Comparison of ENCODE assay signal across 10 cellular contexts in genomic region chr2:237315170-237315880, GRCh38.
DNase-seq lines count a peak whose midpoint lies in the region; ATAC-seq and TF ChIP-seq lines count a peak whose summit lies in the region.
"Had no signal": no experiment of that assay in that cellular context is flagged by ENCODE, and none has a peak within 500 bp of the region (broad histone marks: within the 10 kb centered on the region; RNA-seq: fewer than 3 reads in every experiment).

No MANE protein-coding gene starts in this region.

- no peaks in the 10 kb centered on the region for H3K9me3 Mint-ChIP-seq in mesothelial cell of epicardium

- DNase-seq in NCI-H526 treated with DMSO at 0.1 percent for 48 hours (lab: John Stamatoyannopoulos, UW) (peak; percentile 7), fibroblast of lung (ENCODE audit: low read depth in 2 of 2) (peak; percentile 98), mesothelial cell of epicardium (ENCODE audit: low spot score in 2 of 2, unreplicated experiment in 2 of 2) (peak; percentile 54 to 79), tibial nerve (ENCODE audit: low spot score in 2 of 2) (peak; percentile 80 to 82), HPDE6-E6E7 (ENCODE audit: extremely low spot score) (no peak)
- no peak for DNase-seq in effector CD8-positive, alpha-beta T cell (lab: John Stamatoyannopoulos, UW)
- no peak for DNase-seq in activated CD4-positive, alpha-beta T cell treated with anti-CD3 and anti-CD28 coated beads for 1 hour

- no peaks in the 10 kb centered on the region for H3K79me2 ChIP-seq in fibroblast of lung (ENCODE audit: control insufficient read depth, insufficient read depth, low read length)

- TF ChIP-seq POLR2A in tibial nerve (IDR thresholded peaks at IDR 0.05) = no peak

- H4K20me1 ChIP-seq in fibroblast of lung (ENCODE audit: control insufficient read depth, extremely low read depth, insufficient read depth, low read length) = no peaks in the 10 kb centered on the region

- H3K4me1 ChIP-seq in fibroblast of lung (ENCODE audit: control insufficient read depth, extremely low read depth, insufficient read depth, low read length) (peaks cover 16% of the 10 kb centered on the region), tibial nerve (peaks cover 0 to 25% (median 14%) of the 10 kb centered on the region in 4 donors)

- WGBS in tibial nerve, 2 donors = 13 to 19% methylated on average over 14 of the region's 14 CpGs

- H3K36me3 Mint-ChIP-seq in mesothelial cell of epicardium = no peaks in the 10 kb centered on the region

- no peak overlapping the region for H2AFZ ChIP-seq in fibroblast of lung (ENCODE audit: low read length)

- no peak for ATAC-seq in HG03520 (IDR thresholded peaks at IDR 0.05; ENCODE audit: unreplicated experiment)
- ATAC-seq: Panc1 had no signal

- no peaks in the 10 kb centered on the region for H3K9me3 ChIP-seq in fibroblast of lung (ENCODE audit: control insufficient read depth, insufficient read depth, low read depth, low read length)
- H3K9me3 ChIP-seq in tibial nerve = no peaks in the 10 kb centered on the region

- H3K4me3 Mint-ChIP-seq in mesothelial cell of epicardium = no peak overlapping the region

- H3K27me3 Mint-ChIP-seq in mesothelial cell of epicardium (ENCODE audit: low read depth) = no peaks in the 10 kb centered on the region

- H3K27me3 ChIP-seq in fibroblast of lung (ENCODE audit: control insufficient read depth, insufficient read depth, low read length) (no peaks in the 10 kb centered on the region), tibial nerve (no peaks in the 10 kb centered on the region)

- TF ChIP-seq CTCF in fibroblast of lung (conservative IDR thresholded peaks at IDR 0.05 in 1 of 2, IDR thresholded peaks at IDR 0.05 in 1 of 2; ENCODE audit: low read depth in 1 of 2, low read length in 2 of 2) (peak; percentile 16 to 59), mesothelial cell of epicardium (IDR thresholded peaks at IDR 0.05; ENCODE audit: unreplicated experiment) (no peak), tibial nerve (IDR thresholded peaks at IDR 0.05) (peak in 4 of 5 experiments; percentile 36 to 68 (median 50))

- peak overlapping the region; percentile 36 for H3K4me2 ChIP-seq in fibroblast of lung (ENCODE audit: extremely low read depth, insufficient read depth, low read length)

- peak; percentile 64 to 87 for TF ChIP-seq EP300 in tibial nerve (IDR thresholded peaks at IDR 0.05)

- no peaks in the 10 kb centered on the region for H3K36me3 ChIP-seq in fibroblast of lung (ENCODE audit: control insufficient read depth, insufficient read depth, low read length)
- no peaks in the 10 kb centered on the region for H3K36me3 ChIP-seq in tibial nerve

- H3K9ac ChIP-seq in fibroblast of lung (ENCODE audit: insufficient read depth, low read length) = no peak overlapping the region

- H3K4me1 Mint-ChIP-seq in mesothelial cell of epicardium = peaks cover 52% of the 10 kb centered on the region

- H3K4me3 ChIP-seq in fibroblast of lung (replicated peaks in 1 of 4; ENCODE audit: control extremely low read depth in 1 of 4, insufficient read depth in 1 of 4, low read depth in 3 of 4, low read length in 4 of 4) = no peak overlapping the region
- no peak overlapping the region for H3K4me3 ChIP-seq in tibial nerve

- peak overlapping the region; percentile 97 for H3K27ac Mint-ChIP-seq in mesothelial cell of epicardium

- peak overlapping the region; percentile 76 for H3K27ac ChIP-seq in fibroblast of lung (ENCODE audit: insufficient read depth, low read length)
- peak overlapping the region; percentile 70 to 89 (median 78) for H3K27ac ChIP-seq in tibial nerve
- H3K27ac ChIP-seq: epithelial cell of prostate had no signal

Comparison
In these comparisons a context has a peak if more than half of its experiments do, and no peak if none do; other contexts are left out.
1. DNase-seq: peak in NCI-H526 treated with DMSO at 0.1 percent for 48 hours (single experiment), fibroblast of lung (2 of 2), mesothelial cell of epicardium (2 of 2) and tibial nerve (2 of 2); none in effector CD8-positive, alpha-beta T cell (single experiment), activated CD4-positive, alpha-beta T cell treated with anti-CD3 and anti-CD28 coated beads for 1 hour (single experiment) and HPDE6-E6E7 (single experiment).